In genomic region chr1:11098931-11099309, GRCh38 we compare ENCODE assay signal across 8 cellular contexts. TPM values are rescaled to one million over a fixed set of nuclear protein-coding genes. Genes with fewer than 3 reads are reported as not detected.
DNase-seq lines count a peak whose midpoint lies in the region; ATAC-seq and TF ChIP-seq lines count a peak whose summit lies in the region.

No MANE protein-coding gene starts in this region.

- H3K36me3 Mint-ChIP-seq in stimulated activated naive CD8-positive, alpha-beta T cell treated with anti-CD3 and anti-CD28 coated beads, Interleukin-15, Interleukin-2, amounts not matched to agents 100 ng/mL and 50 ng/mL, for 24 hours (ENCODE audit: low read depth): peaks cover 17% of the 10 kb centered on the region

- H3K4me3 ChIP-seq in brain microvascular endothelial cell (ENCODE audit: low read depth, low read length) (peak overlapping the region; percentile 97), mononuclear cell (ENCODE audit: low read length) (peak overlapping the region; percentile 97)

- H3K36me3 ChIP-seq in brain microvascular endothelial cell (replicated peaks): peaks cover 31% of the 10 kb centered on the region

- peaks cover 12% of the 10 kb centered on the region for H3K4me1 Mint-ChIP-seq in stimulated activated naive CD8-positive, alpha-beta T cell treated with anti-CD3 and anti-CD28 coated beads, Interleukin-15, Interleukin-2, amounts not matched to agents 100 ng/mL and 50 ng/mL, for 24 hours (ENCODE audit: low read depth)

- H3K9me3 ChIP-seq in mononuclear cell (ENCODE audit: low read depth, low read length): no peaks in the 10 kb centered on the region

- peak overlapping the region; percentile 98 for H3K4me3 Mint-ChIP-seq in stimulated activated naive CD8-positive, alpha-beta T cell treated with anti-CD3 and anti-CD28 coated beads, Interleukin-15, Interleukin-2, amounts not matched to agents 100 ng/mL and 50 ng/mL, for 24 hours

- intact Hi-C loops in sciatic nerve (cut with DNase I): no loop called here

- no peaks in the 10 kb centered on the region for H3K9me3 Mint-ChIP-seq in stimulated activated naive CD8-positive, alpha-beta T cell treated with anti-CD3 and anti-CD28 coated beads, Interleukin-15, Interleukin-2, amounts not matched to agents 100 ng/mL and 50 ng/mL, for 24 hours

- H3K27me3 ChIP-seq in brain microvascular endothelial cell (replicated peaks) (no peaks in the 10 kb centered on the region), mononuclear cell (ENCODE audit: insufficient read depth, low read length) (no peaks in the 10 kb centered on the region)

- peak overlapping the region; percentile 91 for H3K27ac Mint-ChIP-seq in stimulated activated naive CD8-positive, alpha-beta T cell treated with anti-CD3 and anti-CD28 coated beads, Interleukin-15, Interleukin-2, amounts not matched to agents 100 ng/mL and 50 ng/mL, for 24 hours

- TF ChIP-seq CTCF in brain microvascular endothelial cell (IDR thresholded peaks at IDR 0.05; ENCODE audit: low read depth, low read length, missing control alignments): no peak

- in situ Hi-C loops in brain microvascular endothelial cell (cut with HindIII; ENCODE audit: low pct_ligation_motif_present, low sequenced_read_pairs): no loop called here

- no peaks in the 10 kb centered on the region for H3K27me3 Mint-ChIP-seq in stimulated activated naive CD8-positive, alpha-beta T cell treated with anti-CD3 and anti-CD28 coated beads, Interleukin-15, Interleukin-2, amounts not matched to agents 100 ng/mL and 50 ng/mL, for 24 hours

- H3K27ac ChIP-seq in brain microvascular endothelial cell: peak overlapping the region; percentile 66

- ATAC-seq in stimulated activated naive CD8-positive, alpha-beta T cell treated with anti-CD3 and anti-CD28 coated beads, Interleukin-15, Interleukin-2, amounts not matched to agents 100 U/mL and 50 U/mL, for 24 hours: no peak
- no peak for ATAC-seq in sciatic nerve

- peaks cover 12% of the 10 kb centered on the region for H3K4me1 ChIP-seq in mononuclear cell (ENCODE audit: insufficient read depth, low read length)

- no peak for DNase-seq in stimulated activated naive CD8-positive, alpha-beta T cell treated with anti-CD3 and anti-CD28 coated beads, Interleukin-15, Interleukin-2, amounts not matched to agents 100 U/mL and 50 U/mL, for 24 hours
- DNase-seq in brain microvascular endothelial cell: no peak
- DNase-seq in 8988T: no peak
- DNase-seq in sciatic nerve (ENCODE audit: low spot score): no peak
- DNase-seq in D341Med (ENCODE audit: low spot score): no peak
- no peak for DNase-seq in Ammon's horn (ENCODE audit: low spot score)

RNA-seq across cellular contexts. Expression of gene EXOSC10, which starts 0.7 kb away (rescaled TPM):
- total RNA-seq in mononuclear cell (56.5 TPM), sciatic nerve (81.8 TPM)

RNA-seq across cellular contexts. Expression of gene SRM, which starts 39.1 kb away (rescaled TPM):
- total RNA-seq in mononuclear cell (7.9 TPM), sciatic nerve (75.3 TPM)

RNA-seq across cellular contexts. Expression of gene MASP2, which starts 51.9 kb away (rescaled TPM):
- total RNA-seq in mononuclear cell (0.10 TPM), sciatic nerve (not detected)
